19 cellular contexts compared by ENCODE assay signal in genomic region chr5:110356687-110357086, GRCh38.
DNase-seq lines count a peak whose midpoint lies in the region; ATAC-seq and TF ChIP-seq lines count a peak whose summit lies in the region.
"Had no signal": no experiment of that assay in that cellular context is flagged by ENCODE, and none has a peak within 500 bp of the region (broad histone marks: within the 10 kb centered on the region; RNA-seq: fewer than 3 reads in every experiment).

No MANE protein-coding gene starts in this region.

- no peaks in the 10 kb centered on the region for H4K20me1 ChIP-seq in GM23338 (replicated peaks; ENCODE audit: insufficient read depth)

- ATAC-seq in GM23338 (no peak), HG03521 (IDR thresholded peaks at IDR 0.05; ENCODE audit: unreplicated experiment) (no peak)

- H3K9me3 ChIP-seq in Caco-2, result no peaks in the 10 kb centered on the region
- no peaks in the 10 kb centered on the region for H3K9me3 ChIP-seq in spleen
- H3K9me3 ChIP-seq: HAP-1 had no signal

- DNase-seq in GM23338 (ENCODE audit: low spot score) (no peak), astrocyte of the hippocampus (ENCODE audit: low read depth, low spot score) (peak; percentile 23), glomerular visceral epithelial cell (ENCODE audit: extremely low spot score) (peak; percentile 17), Caco-2 (no peak), spleen (no peak)
- DNase-seq in activated T-cell treated with anti-CD3 and anti-CD28 coated beads, Interleukin-2, amount 50 U/mL, for 1 hour, result no peak
- DNase-seq: CD4-positive, CD25-positive, alpha-beta regulatory T cell; COR-L47; GDM1; NCI-H1105; NCI-H2081 treated with DMSO at 0.1 percent for 48 hours; NCI-H510A treated with DMSO at 0.1 percent for 48 hours; NCI-H774; OCI-M1; Right ventricle myocardium superior had no signal

- no peak for TF ChIP-seq CTCF in GM23338 (conservative IDR thresholded peaks at IDR 0.05; ENCODE audit: low read depth in 2 of 2)
- no peak for TF ChIP-seq CTCF in Caco-2 (IDR thresholded peaks at IDR 0.05; ENCODE audit: insufficient read depth in 1 of 2, low read depth in 1 of 2, low read length in 1 of 2, severe bottlenecking in 1 of 2, unreplicated experiment in 1 of 2)
- TF ChIP-seq CTCF in spleen (IDR thresholded peaks at IDR 0.05 in 8 of 11, conservative IDR thresholded peaks at IDR 0.05 in 3 of 11), result no peak

- peaks cover 5% of the 10 kb centered on the region; the same call in 1 of the 2 replicates for H3K9me2 ChIP-seq in GM23338 (ENCODE audit: insufficient read depth)

- WGBS in spleen, 5 donors, result 59 to 74% (median 64%) methylated on average over 2 of the region's 2 CpGs

- H3K4me1 ChIP-seq in GM23338 (ENCODE audit: insufficient read depth) (peaks cover 3% of the 10 kb centered on the region; the same call in 1 of the 2 replicates), Caco-2 (no peaks in the 10 kb centered on the region), spleen (no peaks in the 10 kb centered on the region)
- H3K4me1 ChIP-seq: HAP-1 had no signal

- H3K27me3 ChIP-seq in GM23338 (ENCODE audit: insufficient read depth) (no peaks in the 10 kb centered on the region), Caco-2 (replicated peaks; ENCODE audit: control insufficient read depth, insufficient read depth, low read length) (no peaks in the 10 kb centered on the region; the same call in 1 of the 2 replicates), spleen (replicated peaks in 1 of 7) (no peaks in the 10 kb centered on the region)

- H3K9me3 Mint-ChIP-seq in GM23338, result peaks cover 4% of the 10 kb centered on the region; the same call in 1 of the 3 replicates
- no peaks in the 10 kb centered on the region for H3K9me3 Mint-ChIP-seq in Caco-2 (ENCODE audit: unreplicated experiment)

- H3K79me2 ChIP-seq in GM23338 (replicated peaks; ENCODE audit: insufficient read depth), result no peaks in the 10 kb centered on the region

- H3K36me3 ChIP-seq in GM23338 (ENCODE audit: insufficient read depth) (no peaks in the 10 kb centered on the region), Caco-2 (ENCODE audit: control insufficient read depth, insufficient read depth, low read length) (no peaks in the 10 kb centered on the region), spleen (no peaks in the 10 kb centered on the region)
- H3K36me3 ChIP-seq: HAP-1 had no signal

- no peak overlapping the region for H3K27ac Mint-ChIP-seq in GM23338
- H3K27ac Mint-ChIP-seq in Caco-2 (ENCODE audit: unreplicated experiment), result no peak overlapping the region
- H3K27ac Mint-ChIP-seq: B cell; CD4-positive, CD25-positive, alpha-beta regulatory T cell had no signal

- intact Hi-C loops in Caco-2 (cut with micrococcal nuclease; ENCODE audit: unreplicated experiment), result no loop called here
- intact Hi-C loops in spleen (cut with DNase I; ENCODE audit: low total_unique reads), result no loop called here

- no peaks in the 10 kb centered on the region for H3F3A ChIP-seq in GM23338 (replicated peaks; ENCODE audit: low read depth)

- BruUV-seq in Caco-2 (replicated peaks; lab: Mats Ljungman, UMichigan), result no TSS peak

- H3K27me3 Mint-ChIP-seq in GM23338 (ENCODE audit: insufficient read depth, low read depth, poor library complexity), result no peaks in the 10 kb centered on the region
- no peaks in the 10 kb centered on the region for H3K27me3 Mint-ChIP-seq in Caco-2 (ENCODE audit: insufficient read depth, unreplicated experiment)
- H3K27me3 Mint-ChIP-seq: B cell; CD4-positive, CD25-positive, alpha-beta regulatory T cell had no signal

- CTCF ChIA-PET in Caco-2 (lab: Charles Lee), result no interaction called here

- H3K4me3 Mint-ChIP-seq in GM23338 (no peak overlapping the region), Caco-2 (ENCODE audit: unreplicated experiment) (no peak overlapping the region)
- H3K4me3 Mint-ChIP-seq: B cell; CD4-positive, CD25-positive, alpha-beta regulatory T cell had no signal

- H2AFZ ChIP-seq in GM23338, result peak overlapping the region; percentile 59; the same call in 1 of the 2 replicates

- no peak overlapping the region for H3K4me2 ChIP-seq in GM23338

- H3K4me3 ChIP-seq in GM23338 (no peak overlapping the region), Caco-2 (ENCODE audit: low read depth, low read length) (no peak overlapping the region), spleen (no peak overlapping the region)
- H3K4me3 ChIP-seq: HAP-1, SK-N-MC had no signal

- H3K36me3 Mint-ChIP-seq in GM23338 (ENCODE audit: low read depth), result no peaks in the 10 kb centered on the region
- H3K36me3 Mint-ChIP-seq in Caco-2 (ENCODE audit: insufficient read depth, unreplicated experiment), result no peaks in the 10 kb centered on the region
- H3K36me3 Mint-ChIP-seq: CD4-positive, CD25-positive, alpha-beta regulatory T cell had no signal

- H3K4me1 Mint-ChIP-seq in GM23338 (peaks cover 2% of the 10 kb centered on the region; the same call in 1 of the 3 replicates), Caco-2 (ENCODE audit: low read depth, unreplicated experiment) (no peaks in the 10 kb centered on the region)
- H3K4me1 Mint-ChIP-seq: B cell; CD4-positive, CD25-positive, alpha-beta regulatory T cell had no signal

- no peak for TF ChIP-seq POLR2A in spleen (IDR thresholded peaks at IDR 0.05)

- POLR2A ChIA-PET in Caco-2 (lab: Charles Lee), result no interaction called here

- H3K27ac ChIP-seq in GM23338 (ENCODE audit: low read depth) (no peak overlapping the region), spleen (no peak overlapping the region)
- H3K27ac ChIP-seq: SK-N-MC had no signal

TF ChIP-seq in GM23338, 12 proteins besides CTCF, POLR2A, EP300 and RAD21:
- TF ChIP-seq ZNF462 (CRISPR knock-in tag; IDR thresholded peaks at IDR 0.05) (no peak), NANOG (IDR thresholded peaks at IDR 0.05; ENCODE audit: borderline replicate concordance) (no peak), EZH2phosphoT487 (IDR thresholded peaks at IDR 0.05; ENCODE audit: unreplicated experiment) (no peak)

Comparison
In these comparisons a context has a peak if more than half of its experiments do, and no peak if none do; other contexts are left out.
1. DNase-seq: peak in astrocyte of the hippocampus (single experiment) and glomerular visceral epithelial cell (single experiment); none in GM23338 (single experiment), activated T-cell treated with anti-CD3 and anti-CD28 coated beads, Interleukin-2, amount 50 U/mL, for 1 hour (single experiment), Caco-2 (0 of 2) and spleen (single experiment).